ENCODE assay signal across 1 cellular context in genomic region chr12:53505555-53506449, GRCh38.
TF ChIP-seq lines count a peak whose summit lies in the region.

No MANE protein-coding gene starts in this region.

TF ChIP-seq in K562, 482 proteins besides CTCF, POLR2A, EP300 and RAD21:
- TF ChIP-seq PRDM10 (IDR thresholded peaks at IDR 0.05; ENCODE audit: partially characterized antibody) (no peak), ARNT (IDR thresholded peaks at IDR 0.05) (no peak), NKRF (IDR thresholded peaks at IDR 0.05; ENCODE audit: borderline replicate concordance) (no peak), SP2 (IDR thresholded peaks at IDR 0.05; ENCODE audit: extremely low read depth, low read depth, low read length, poor library complexity, severe bottlenecking) (no peak), RBFOX2 (IDR thresholded peaks at IDR 0.05; ENCODE audit: low read depth, low read length) (0 out of 2 replicates have a peak, but pooled peaks have one; percentile 25), ZNF354B (CRISPR knock-in tag; IDR thresholded peaks at IDR 0.05) (no peak), ZNF644 (tag; IDR thresholded peaks at IDR 0.05; ENCODE audit: low read depth) (no peak), MAX (CRISPR knock-in tag; IDR thresholded peaks at IDR 0.05) (no peak)
